ENCODE assay signal across 9 cellular contexts in the genomic region with DNA sequence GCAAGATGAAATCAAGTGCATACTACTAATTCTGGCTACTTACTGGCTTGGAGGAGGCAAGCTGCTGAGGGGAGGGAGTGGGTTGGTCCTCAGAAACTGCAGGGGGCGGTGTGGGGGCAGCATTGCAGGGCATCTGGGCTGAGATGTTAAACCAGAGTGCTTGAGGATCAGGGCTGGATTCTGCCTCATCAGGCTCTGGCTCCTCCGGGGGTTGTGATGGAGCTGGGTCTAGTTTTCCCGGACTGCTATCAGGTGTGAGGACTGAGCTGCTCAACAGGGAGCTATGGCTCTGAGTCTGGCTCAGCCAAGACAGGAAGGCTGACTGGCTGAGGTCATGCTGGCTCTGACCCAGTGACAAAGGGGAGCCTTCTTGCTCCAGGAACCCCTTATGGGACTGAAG. TPM values are rescaled to one million over a fixed set of nuclear protein-coding genes. Genes with fewer than 3 reads are reported as not detected.
DNase-seq lines count a peak whose midpoint lies in the region; ATAC-seq and TF ChIP-seq lines count a peak whose summit lies in the region.
"Had no signal": no experiment of that assay in that cellular context is flagged by ENCODE, and none has a peak within 500 bp of the region (broad histone marks: within the 10 kb centered on the region; RNA-seq: fewer than 3 reads in every experiment).

No MANE protein-coding gene starts in this region.

- H3K4me2 ChIP-seq in hepatocyte = no peak overlapping the region

- CTCF ChIA-PET in A673 (lab: Charles Lee) = interaction anchor here (0.6 to 1.9 kb wide), 2 partner anchors 14 to 35 kb away, joined by 3 to 11 read pairs; no protein-coding TSS in a partner anchor

- TF ChIP-seq POLR2A in heart left ventricle (IDR thresholded peaks at IDR 0.05) = no peak
- TF ChIP-seq POLR2A in ovary (IDR thresholded peaks at IDR 0.05) = no peak

- DNase-seq in A673 (ENCODE audit: low spot score) = peak; percentile 24
- peak; percentile 71 for DNase-seq in H7
- peak; percentile 13 to 23 for DNase-seq in activated CD4-positive, alpha-beta T cell treated with anti-CD3 and anti-CD28 coated beads, Interleukin-2, amount 50 U/mL, for 4 hours
- peak in 4 of 5 donors; percentile 23 to 59 (median 44) for DNase-seq in heart left ventricle
- DNase-seq in NCI-H2227 treated with DMSO at 0.1 percent for 48 hours (lab: John Stamatoyannopoulos, UW) = no peak
- no peak for DNase-seq in hepatocyte (ENCODE audit: low spot score)
- no peak for DNase-seq in ovary
- DNase-seq: GDM1 had no signal

- no peaks in the 10 kb centered on the region for H3K9me3 ChIP-seq in A673 (ENCODE audit: low read depth, low read length, poor library complexity, severe bottlenecking)
- no peaks in the 10 kb centered on the region for H3K9me3 ChIP-seq in heart left ventricle
- H3K9me3 ChIP-seq in hepatocyte (ENCODE audit: low read depth) = no peaks in the 10 kb centered on the region
- H3K9me3 ChIP-seq in ovary = no peaks in the 10 kb centered on the region

- no peak overlapping the region for H3K27ac ChIP-seq in A673 (ENCODE audit: low read depth, low read length, poor library complexity, severe bottlenecking)
- peak overlapping the region in 8 of 12 donors; percentile 1 to 56 (median 24) for H3K27ac ChIP-seq in heart left ventricle
- no peak overlapping the region for H3K27ac ChIP-seq in hepatocyte
- no peak overlapping the region for H3K27ac ChIP-seq in ovary

- TF ChIP-seq EP300 in ovary (IDR thresholded peaks at IDR 0.05) = no peak

- no peaks in the 10 kb centered on the region for H3K4me1 ChIP-seq in A673 (ENCODE audit: insufficient read depth, low read length, poor library complexity, severe bottlenecking)
- peaks cover 0 to 18% (median 10%) of the 10 kb centered on the region in 12 donors for H3K4me1 ChIP-seq in heart left ventricle
- H3K4me1 ChIP-seq in hepatocyte (ENCODE audit: insufficient read depth) = no peaks in the 10 kb centered on the region
- H3K4me1 ChIP-seq in ovary (ENCODE audit: insufficient read depth) = no peaks in the 10 kb centered on the region

- no TSS peak for BruUV-seq in A673 (replicated peaks; lab: Mats Ljungman, UMichigan)

- POLR2A ChIA-PET in A673 (lab: Charles Lee; ENCODE audit: low non-redundant PET) = no interaction called here

- ATAC-seq in heart left ventricle (peak; percentile 57 to 77 (median 68)), GM18502 (IDR thresholded peaks at IDR 0.05; ENCODE audit: poor library complexity, unreplicated experiment) (no peak)

- H3K9me2 ChIP-seq in hepatocyte (replicated peaks; ENCODE audit: insufficient read depth) = no peaks in the 10 kb centered on the region

- H4K20me1 ChIP-seq in hepatocyte (ENCODE audit: insufficient read depth, poor library complexity, severe bottlenecking) = no peaks in the 10 kb centered on the region

- no peak overlapping the region for H3K4me3 ChIP-seq in A673 (ENCODE audit: low read depth, low read length, poor library complexity, severe bottlenecking)
- H3K4me3 ChIP-seq in H7 (ENCODE audit: insufficient read depth, low read depth, low read length) = no peak overlapping the region
- no peak overlapping the region for H3K4me3 ChIP-seq in heart left ventricle
- no peak overlapping the region for H3K4me3 ChIP-seq in hepatocyte
- no peak overlapping the region for H3K4me3 ChIP-seq in ovary

- no peaks in the 10 kb centered on the region for H3K27me3 ChIP-seq in A673 (replicated peaks; ENCODE audit: insufficient read depth, low read depth, low read length, poor library complexity)
- H3K27me3 ChIP-seq in H7 (ENCODE audit: control insufficient read depth, insufficient read depth, low read length) = no peaks in the 10 kb centered on the region
- no peaks in the 10 kb centered on the region for H3K27me3 ChIP-seq in heart left ventricle
- H3K27me3 ChIP-seq in hepatocyte = no peaks in the 10 kb centered on the region
- H3K27me3 ChIP-seq in ovary = no peaks in the 10 kb centered on the region

- H3K36me3 ChIP-seq in A673 (ENCODE audit: insufficient read depth, low read length, poor library complexity, severe bottlenecking) = peaks cover 94% of the 10 kb centered on the region
- peaks cover 69% of the 10 kb centered on the region for H3K36me3 ChIP-seq in H7 (replicated peaks; ENCODE audit: control insufficient read depth, insufficient read depth, low read length)
- peaks cover 19 to 99% (median 97%) of the 10 kb centered on the region in 9 donors for H3K36me3 ChIP-seq in heart left ventricle
- H3K36me3 ChIP-seq in hepatocyte (replicated peaks; ENCODE audit: insufficient read depth, low read depth) = peaks cover 3% of the 10 kb centered on the region
- H3K36me3 ChIP-seq in ovary = no peaks in the 10 kb centered on the region

- no peak for TF ChIP-seq CTCF in A673 (conservative IDR thresholded peaks at IDR 0.05; ENCODE audit: low read depth, low read length)
- peak in 2 of 12 donors; percentile 9 to 18 for TF ChIP-seq CTCF in heart left ventricle (IDR thresholded peaks at IDR 0.05)
- no peak for TF ChIP-seq CTCF in hepatocyte (IDR thresholded peaks at IDR 0.05; ENCODE audit: poor library complexity)
- TF ChIP-seq CTCF in ovary (IDR thresholded peaks at IDR 0.05) = no peak

- no peaks in the 10 kb centered on the region for H3K79me2 ChIP-seq in hepatocyte

- intact Hi-C loops in A673 (cut with micrococcal nuclease; ENCODE audit: unreplicated experiment) (no loop called here), heart left ventricle (cut with DNase I) (loop anchor here in 1 of 10 donors (5.0 kb wide), 1 partner anchor 36 kb away; no protein-coding TSS in a partner anchor), ovary (cut with DNase I) (no loop called here)

- WGBS in heart left ventricle, 4 donors = 25 to 42% (median 38%) methylated on average over 2 to 3 of the region's 3 CpGs
- 87% methylated on average over 2 of the region's 3 CpGs for WGBS in hepatocyte (ENCODE audit: low lambda C conversion rate, missing lambda C conversion rate)
- WGBS in ovary, 3 donors = 53 to 75% (median 62%) methylated on average over 3 of the region's 3 CpGs

- no peak overlapping the region for H2AFZ ChIP-seq in hepatocyte

RNA-seq across cellular contexts. Expression of a gene that starts 28.6 kb away (rescaled TPM):
- 126 and 139 TPM in 2 replicates for total RNA-seq in A673 (2021)
- 23.6 and 24.6 TPM in 2 replicates for total RNA-seq in H7 (2014; rRNA removed; shearing (Covaris generic))
- total RNA-seq in heart left ventricle = 10 to 100 TPM; 28.0 to 71.5 (median 44.5) TPM
- polyA plus RNA-seq in heart left ventricle = 10 to 100 TPM; 25.2 to 34.1 TPM
- 27.9 and 34.5 TPM in 2 replicates for total RNA-seq in hepatocyte
- polyA plus RNA-seq in hepatocyte = 33.1 and 42.0 TPM in 2 replicates
- 100 to 1,000 TPM in 2 of 7 donors, 10 to 100 TPM in 5; 49.4 to 105 (median 77.5) TPM for total RNA-seq in ovary
- polyA plus RNA-seq in ovary = 10 to 100 TPM; 38.3 to 93.6 TPM

RNA-seq across cellular contexts. Expression of a gene that starts 44.3 kb away (rescaled TPM):
- 1,089 and 1,126 TPM in 2 replicates for total RNA-seq in A673 (2021)
- total RNA-seq in H7 (2014; rRNA removed; shearing (Covaris generic)) = 959 and 1,061 TPM in 2 replicates
- 1,000 to 10,000 TPM; 1,755 to 3,502 (median 2,732) TPM for total RNA-seq in heart left ventricle
- polyA plus RNA-seq in heart left ventricle = 1,000 to 10,000 TPM; 1,436 to 2,223 TPM
- total RNA-seq in hepatocyte = 478 and 579 TPM in 2 replicates
- polyA plus RNA-seq in hepatocyte = 950 and 953 TPM in 2 replicates
- total RNA-seq in ovary = 100 to 1,000 TPM; 201 to 334 (median 273) TPM
- polyA plus RNA-seq in ovary = 100 to 1,000 TPM; 237 to 809 TPM

Comparison
In these comparisons a context has a peak if more than half of its experiments do, and no peak if none do; other contexts are left out.
1. DNase-seq: peak in A673 (single experiment), H7 (single experiment), activated CD4-positive, alpha-beta T cell treated with anti-CD3 and anti-CD28 coated beads, Interleukin-2, amount 50 U/mL, for 4 hours (2 of 2) and heart left ventricle (4 of 5); none in NCI-H2227 treated with DMSO at 0.1 percent for 48 hours (single experiment), hepatocyte (single experiment) and ovary (0 of 5).
2. H3K27ac ChIP-seq: peak in heart left ventricle (8 of 12); none in A673 (single experiment), hepatocyte (single experiment) and ovary (0 of 2).